In the genomic region with DNA sequence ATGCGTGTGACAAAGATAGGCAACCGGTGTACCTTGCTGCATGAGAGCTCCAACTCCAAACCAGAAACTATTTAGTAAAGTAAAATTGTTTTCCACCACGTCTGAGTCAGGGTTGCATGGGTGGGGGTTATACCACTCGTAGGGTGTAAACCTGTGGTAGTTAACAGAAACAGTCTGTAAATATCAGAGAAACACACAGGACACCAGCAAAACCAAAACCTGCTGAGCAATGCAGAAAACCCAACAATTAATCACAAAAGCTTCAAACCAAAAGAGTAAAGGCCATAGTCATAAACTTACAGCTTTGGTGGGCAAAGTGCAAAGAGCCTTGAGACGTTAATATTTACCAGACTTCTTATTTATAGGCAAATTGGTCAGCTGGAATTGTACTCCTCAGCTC, we compare ENCODE assay signal across 22 cellular contexts.
"Had no signal": no experiment of that assay in that cellular context is flagged by ENCODE, and none has a peak within 500 bp of the region (broad histone marks: within the 10 kb centered on the region; RNA-seq: fewer than 3 reads in every experiment).

No MANE protein-coding gene starts in this region.

- H3K4me3 Mint-ChIP-seq: activated naive CD4-positive, alpha-beta T cell treated with anti-CD3 and anti-CD28 coated beads for 36 hours; activated naive CD8-positive, alpha-beta T cell; activated T-cell treated with anti-CD3 and anti-CD28 coated beads, Interleukin-2, amount 50 U/mL, for 4 hours; brain; central memory CD8-positive, alpha-beta T cell; T-helper 17 cell; WTC11 had no signal

- ATAC-seq: T-helper 17 cell, WTC11 had no signal

- DNase-seq: activated CD4-positive, alpha-beta T cell treated with anti-CD3 and anti-CD28 coated beads, Interleukin-2, amount 50 U/mL, for 4 hours; activated CD8-positive, alpha-beta memory T cell treated with anti-CD3 and anti-CD28 coated beads for 24 hours; activated gamma-delta T cell; activated naive CD4-positive, alpha-beta T cell treated with anti-CD3 and anti-CD28 coated beads for 36 hours; activated T-cell treated with anti-CD3 and anti-CD28 coated beads, Interleukin-2, amount 50 U/mL, for 4 hours; amygdala; NCI-H1092 treated with DMSO at 0.1 percent for 48 hours; NCI-H1436; NCI-H1694 treated with DMSO at 0.1 percent for 48 hours; NCI-H2029 treated with DMSO at 0.1 percent for 48 hours; NCI-H345; NCI-H510A; NCI-H526 treated with DMSO at 0.1 percent for 48 hours; SIG-M5; T-helper 17 cell; T-helper 9 cell had no signal

- H3K36me3 Mint-ChIP-seq: brain, WTC11 had no signal

- H3K27ac ChIP-seq: KMS-11 had no signal

- H3K4me1 Mint-ChIP-seq: central memory CD8-positive, alpha-beta T cell; WTC11 had no signal

- H3K9me3 Mint-ChIP-seq: activated naive CD4-positive, alpha-beta T cell treated with anti-CD3 and anti-CD28 coated beads for 36 hours; activated T-cell treated with anti-CD3 and anti-CD28 coated beads, Interleukin-2, amount 50 U/mL, for 4 hours; brain; central memory CD8-positive, alpha-beta T cell; WTC11 had no signal

- H3K27me3 Mint-ChIP-seq: activated naive CD8-positive, alpha-beta T cell; brain; central memory CD8-positive, alpha-beta T cell; T-helper 17 cell had no signal

- H3K9ac ChIP-seq: KMS-11 had no signal

- H3K27ac Mint-ChIP-seq: activated naive CD4-positive, alpha-beta T cell treated with anti-CD3 and anti-CD28 coated beads for 36 hours; activated naive CD8-positive, alpha-beta T cell; brain; T-helper 17 cell; WTC11 had no signal

- H3K4me2 ChIP-seq: KMS-11 had no signal

- FAIRE-seq: astrocyte had no signal
